8 cellular contexts compared by ENCODE assay signal in the genomic region with DNA sequence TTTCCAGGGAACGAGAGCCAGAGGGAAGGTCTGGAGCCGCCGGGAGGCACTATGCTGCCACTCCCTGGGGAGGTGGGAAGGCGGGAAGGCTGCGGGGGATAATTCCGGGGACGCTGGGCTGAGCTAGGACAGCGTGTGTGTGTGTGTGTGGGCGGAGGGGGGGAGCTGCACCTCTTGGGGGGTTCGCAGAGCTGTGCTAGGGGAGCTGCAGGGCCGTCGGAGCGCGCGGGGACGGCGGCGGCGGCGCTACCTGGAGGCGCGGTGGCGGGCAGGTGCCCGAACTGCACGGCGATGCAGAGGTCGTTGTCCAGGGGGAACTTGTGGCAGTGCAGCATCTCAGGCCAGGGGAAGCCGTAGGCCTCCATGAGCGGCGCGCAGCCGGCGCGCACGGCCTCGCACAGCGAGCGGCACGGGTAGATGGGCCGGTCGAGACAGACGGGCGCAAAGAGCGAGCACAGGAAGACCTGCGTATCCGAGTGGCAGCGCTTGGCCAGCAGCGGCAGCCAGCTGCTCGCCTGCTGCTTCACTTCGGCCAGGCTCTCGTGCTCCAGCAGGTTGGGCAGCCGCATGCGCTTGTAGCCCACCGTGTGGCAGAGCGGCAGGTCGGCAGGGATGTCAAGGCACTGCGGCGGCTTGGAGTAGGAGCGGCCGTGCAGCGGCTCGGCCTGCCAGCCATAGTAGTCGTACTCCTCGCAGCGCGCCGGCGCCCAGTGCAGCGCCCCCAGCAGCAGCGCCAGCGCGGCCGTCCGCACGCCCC. TPM values are rescaled to one million over a fixed set of nuclear protein-coding genes. Genes with fewer than 3 reads are reported as not detected.
A peak's percentile ranks its signal among the peaks of the same experiment; 100 is the strongest.
DNase-seq lines count a peak whose midpoint lies in the region; ATAC-seq and TF ChIP-seq lines count a peak whose summit lies in the region.

No MANE protein-coding gene starts in this region.

- H3K4me3 ChIP-seq in duodenal mucosa (ENCODE audit: low read depth in 1 of 2, low read length in 2 of 2) (peak overlapping the region; percentile 62 to 79), colonic mucosa (no peak overlapping the region)

- H3K27me3 ChIP-seq in duodenal mucosa (ENCODE audit: control insufficient read depth in 1 of 2, insufficient read depth in 2 of 2, low read length in 2 of 2) = peaks cover 9 to 16% of the 10 kb centered on the region in 2 donors
- H3K27me3 ChIP-seq in colonic mucosa = peaks cover 34% of the 10 kb centered on the region

- no peak overlapping the region for H3K27ac ChIP-seq in duodenal mucosa (ENCODE audit: low read depth, low read length)
- H3K27ac ChIP-seq in colonic mucosa = no peak overlapping the region

- H3K4me3 Mint-ChIP-seq in naive B cell = peak overlapping the region in 5 of 8 donors; percentile 45 to 80 (median 53)

- no peak overlapping the region for H3K27ac Mint-ChIP-seq in naive B cell

- peak overlapping the region in 1 of 2 donors; percentile 66 for H3K9ac ChIP-seq in duodenal mucosa (ENCODE audit: low read depth in 1 of 2, low read length in 2 of 2)
- no peak overlapping the region for H3K9ac ChIP-seq in colonic mucosa (ENCODE audit: low read depth in 2 of 2, low read length in 2 of 2)

- no peaks in the 10 kb centered on the region for H3K36me3 ChIP-seq in duodenal mucosa (ENCODE audit: control insufficient read depth in 1 of 2, insufficient read depth in 2 of 2, low read length in 2 of 2)
- no peaks in the 10 kb centered on the region for H3K36me3 ChIP-seq in colonic mucosa

- intact Hi-C loops in colonic mucosa (cut with DNase I) = no loop called here

- H3K9me3 Mint-ChIP-seq in naive B cell = no peaks in the 10 kb centered on the region

- TF ChIP-seq CTCF in colonic mucosa (IDR thresholded peaks at IDR 0.05) = no peak

- DNase-seq in D341Med (ENCODE audit: low spot score) (peak; percentile 74), LHCN-M2 (ENCODE audit: low read depth) (peak; percentile 17), naive B cell (no peak), NCI-H2081 treated with DMSO at 0.1 percent for 48 hours (lab: John Stamatoyannopoulos, UW) (no peak), A172 (ENCODE audit: low spot score) (no peak), colonic mucosa (no peak)

- ATAC-seq in naive B cell (ENCODE audit: low read depth in 2 of 2) (no peak), GM18498 (IDR thresholded peaks at IDR 0.05; ENCODE audit: unreplicated experiment) (no peak)

- H3K36me3 Mint-ChIP-seq in naive B cell = peaks cover 0 to 10% of the 10 kb centered on the region in 2 donors

- H3K27me3 Mint-ChIP-seq in naive B cell = peaks cover 26 to 60% (median 46%) of the 10 kb centered on the region in 3 donors

- H3K9me3 ChIP-seq in duodenal mucosa (ENCODE audit: control insufficient read depth in 1 of 2, low read length in 2 of 2) (no peaks in the 10 kb centered on the region), colonic mucosa (no peaks in the 10 kb centered on the region)

- peaks cover 19 to 21% (median 20%) of the 10 kb centered on the region in 3 donors for H3K4me1 Mint-ChIP-seq in naive B cell

- H3K4me1 ChIP-seq in duodenal mucosa (ENCODE audit: control insufficient read depth in 1 of 2, insufficient read depth in 2 of 2, low read length in 2 of 2) (peaks cover 20 to 30% of the 10 kb centered on the region in 2 donors), colonic mucosa (no peaks in the 10 kb centered on the region)

RNA-seq across cellular contexts. Expression of a gene that starts 0.6 kb away (rescaled TPM):
- total RNA-seq in LHCN-M2 (2014; rRNA removed) = 0.17 TPM in 1 of 2 replicates, not detected in the other
- polyA plus RNA-seq in LHCN-M2 (2012) = 0.09 TPM
- not detected for polyA plus RNA-seq in naive B cell (ENCODE audit: low read depth in 6 of 6)
- total RNA-seq in A172 (2014; rRNA removed; shearing (Covaris generic)) = not detected in 2 replicates
- total RNA-seq in colonic mucosa = 1 to 10 TPM in 1 of 2 donors, under 1 TPM in 1; 0.57 to 1.2 TPM

RNA-seq across cellular contexts. Expression of a gene that starts 34.3 kb away (rescaled TPM):
- total RNA-seq in LHCN-M2 (2014; rRNA removed) (23.7 and 25.3 TPM in 2 replicates), colonic mucosa (10 to 100 TPM; 45.9 to 47.9 TPM)
- 12.5 TPM for polyA plus RNA-seq in LHCN-M2 (2012)
- 10 to 100 TPM; 34.0 to 51.3 (median 38.0) TPM for polyA plus RNA-seq in naive B cell (ENCODE audit: low read depth in 6 of 6)
- 22.4 and 25.6 TPM in 2 replicates for total RNA-seq in A172 (2014; rRNA removed; shearing (Covaris generic))

RNA-seq across cellular contexts. Expression of a gene that starts 57.7 kb away (rescaled TPM):
- total RNA-seq in LHCN-M2 (2014; rRNA removed) (54.7 and 56.0 TPM in 2 replicates), colonic mucosa (10 to 100 TPM; 25.7 to 31.7 TPM)
- polyA plus RNA-seq in LHCN-M2 (2012) = 66.1 TPM
- under 1 TPM in 1 of 6 donors, not detected in 5; 0.57 TPM for polyA plus RNA-seq in naive B cell (ENCODE audit: low read depth in 6 of 6)
- total RNA-seq in A172 (2014; rRNA removed; shearing (Covaris generic)) = 68.2 and 69.7 TPM in 2 replicates

Comparison
In these comparisons a context has a peak if more than half of its experiments do, and no peak if none do; other contexts are left out.
1. DNase-seq: peak in D341Med (single experiment) and LHCN-M2 (single experiment); none in naive B cell (single experiment), NCI-H2081 treated with DMSO at 0.1 percent for 48 hours (single experiment), A172 (single experiment) and colonic mucosa (single experiment).